Comparison of ENCODE assay signal across 12 cellular contexts in the genomic region with DNA sequence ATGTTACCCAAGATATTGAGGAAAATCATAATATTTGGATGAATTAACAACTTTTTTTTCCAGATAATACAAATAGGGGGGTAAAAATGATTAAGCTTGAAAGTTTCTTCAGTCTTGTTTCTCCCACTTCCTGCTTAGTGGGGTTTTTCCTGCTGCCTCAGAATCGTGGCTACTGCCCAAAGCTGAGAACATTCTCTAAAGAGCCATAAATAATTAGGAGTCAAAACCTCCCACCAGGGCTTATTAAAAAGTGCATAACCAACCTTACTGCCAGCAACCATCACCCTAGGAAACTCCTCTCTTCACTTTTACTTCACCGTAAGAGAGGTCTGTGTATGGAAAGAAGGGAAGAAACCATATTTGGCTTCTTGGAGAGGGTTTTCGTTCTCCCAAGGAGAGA. TPM values are rescaled to one million over a fixed set of nuclear protein-coding genes. Genes with fewer than 3 reads are reported as not detected.
A peak's percentile ranks its signal among the peaks of the same experiment; 100 is the strongest.
DNase-seq lines count a peak whose midpoint lies in the region; ATAC-seq, FAIRE-seq and TF ChIP-seq lines count a peak whose summit lies in the region.
"Had no signal": no experiment of that assay in that cellular context is flagged by ENCODE, and none has a peak within 500 bp of the region (broad histone marks: within the 10 kb centered on the region; RNA-seq: fewer than 3 reads in every experiment).

No MANE protein-coding gene starts in this region.

- no peak overlapping the region for H3K18ac ChIP-seq in H1 (ENCODE audit: extremely low read depth, low read length)

- H4K91ac ChIP-seq in H1 (replicated peaks; ENCODE audit: insufficient read length, low read length): no peak overlapping the region

- peaks cover 13% of the 10 kb centered on the region for H3K36me3 ChIP-seq in left ventricle myocardium inferior
- peaks cover 0 to 5% (median 0%) of the 10 kb centered on the region in 4 experiments; a peak in 2 of 8 replicates for H3K36me3 ChIP-seq in H1 (ENCODE audit: control insufficient read depth in 2 of 4, insufficient read depth in 4 of 4, low read length in 3 of 4)
- H3K36me3 ChIP-seq in uterus: no peaks in the 10 kb centered on the region

- peak overlapping the region; percentile 7 to 13 (median 8) for H3K4me3 Mint-ChIP-seq in nephron
- H3K4me3 Mint-ChIP-seq: stimulated activated memory B cell treated with anti-CD40 and anti-IgM and Interleukin-4, amounts not matched to agents 10 μg/mL and 1 μg/mL and 100 μg/mL, for 72 hours had no signal

- H3K36me3 Mint-ChIP-seq in nephron (ENCODE audit: low read depth): peaks cover 48% of the 10 kb centered on the region
- H3K36me3 Mint-ChIP-seq: stimulated activated memory B cell treated with anti-CD40 and anti-IgM and Interleukin-4, amounts not matched to agents 10 μg/mL and 1 μg/mL and 100 μg/mL, for 72 hours had no signal

- H2BK15ac ChIP-seq in H1 (ENCODE audit: low read length): no peak overlapping the region

- no peak overlapping the region for H3K4ac ChIP-seq in H1 (replicated peaks; ENCODE audit: insufficient read length, low read depth, low read length)

- H3K9me3 ChIP-seq in left ventricle myocardium inferior (replicated peaks) (no peaks in the 10 kb centered on the region), H1 (ENCODE audit: insufficient read depth in 2 of 2, low read depth in 1 of 2, low read length in 1 of 2) (no peaks in the 10 kb centered on the region), uterus (no peaks in the 10 kb centered on the region)

- H3K27me3 ChIP-seq in left ventricle myocardium inferior (ENCODE audit: low read depth) (no peaks in the 10 kb centered on the region), H1 (replicated peaks in 1 of 4; ENCODE audit: control insufficient read depth in 3 of 4, extremely low read depth in 1 of 4, insufficient read depth in 3 of 4, low read length in 3 of 4) (no peaks in the 10 kb centered on the region), uterus (no peaks in the 10 kb centered on the region)

- TF ChIP-seq POLR2A in H1 (IDR thresholded peaks at IDR 0.05; ENCODE audit: control extremely low read depth in 1 of 2, low read depth in 2 of 2, low read length in 2 of 2): no peak
- no peak for TF ChIP-seq POLR2A in uterus (IDR thresholded peaks at IDR 0.05)

- CTCF ChIA-PET in H1 (lab: Charles Lee; ENCODE audit: partially characterized antibody): interaction anchor here (1.0 to 2.7 kb wide), 4 partner anchors 11 to 46 kb away, joined by 3 to 12 read pairs (median 4); no protein-coding TSS in a partner anchor

- POLR2A ChIA-PET in H1 (lab: Charles Lee; ENCODE audit: partially characterized antibody): interaction anchor here (2.4 kb wide), 1 partner anchor 9 kb away, joined by 9 read pairs; the partner anchor contains the start of gene LCA5

- no peaks in the 10 kb centered on the region for H3K9me3 Mint-ChIP-seq in nephron
- H3K9me3 Mint-ChIP-seq: stimulated activated memory B cell treated with anti-CD40 and anti-IgM and Interleukin-4, amounts not matched to agents 10 μg/mL and 1 μg/mL and 100 μg/mL, for 72 hours had no signal

- intact Hi-C loops in left ventricle myocardium inferior (cut with micrococcal nuclease): no loop called here
- intact Hi-C loops in Right ventricle myocardium superior (cut with DNase I): no loop called here
- intact Hi-C loops in uterus (cut with DNase I; ENCODE audit: low total_unique reads): no loop called here

- H3K27ac ChIP-seq in left ventricle myocardium inferior (replicated peaks) (peak overlapping the region; percentile 72), H1 (ENCODE audit: low read depth, low read length) (no peak overlapping the region), uterus (peak overlapping the region; percentile 77 to 90)

- no peak overlapping the region for H2AFZ ChIP-seq in H1 (ENCODE audit: low read length)

- no peaks in the 10 kb centered on the region for H3K79me1 ChIP-seq in H1 (ENCODE audit: low read depth, low read length)

- no peak overlapping the region for H3K4me2 ChIP-seq in H1 (ENCODE audit: insufficient read depth in 1 of 2, low read depth in 2 of 2, low read length in 2 of 2)

- no peak overlapping the region for H2BK5ac ChIP-seq in H1 (ENCODE audit: low read depth, low read length)

- no peak for TF ChIP-seq RAD21 in H1 (IDR thresholded peaks at IDR 0.05 in 1 of 2, conservative IDR thresholded peaks at IDR 0.05 in 1 of 2; ENCODE audit: low read depth in 2 of 2, low read length in 2 of 2)

- ATAC-seq in Right ventricle myocardium superior (ENCODE audit: poor library complexity) (no peak), GM21423 (IDR thresholded peaks at IDR 0.05; ENCODE audit: unreplicated experiment) (no peak), HG03354 (IDR thresholded peaks at IDR 0.05; ENCODE audit: poor library complexity, severe bottlenecking, unreplicated experiment) (no peak), GM18858 (IDR thresholded peaks at IDR 0.05; ENCODE audit: unreplicated experiment) (no peak)
- ATAC-seq: stimulated activated memory B cell treated with anti-CD40 and anti-IgM and Interleukin-4, amounts not matched to agents 10 μg/mL and 1 μg/mL and 100 μg/mL, for 72 hours had no signal

- WGBS in H1 (ENCODE audit: extremely low coverage in 1 of 2, insufficient coverage in 1 of 2, insufficient read length in 1 of 2, insufficient replicate concordance in 2 of 2, low coverage in 1 of 2, low lambda C conversion rate in 2 of 2, missing lambda C conversion rate in 1 of 2), 2 experiments: 76% methylated on average over 3 of the region's 3 CpGs; no CpG with 5 or more reads in 1 of the 2 experiments

- H3K4me1 ChIP-seq in left ventricle myocardium inferior (peaks cover 33% of the 10 kb centered on the region), H1 (replicated peaks in 1 of 4; ENCODE audit: control insufficient read depth in 3 of 4, insufficient read depth in 4 of 4, low read length in 3 of 4) (peaks cover 4 to 12% (median 5%) of the 10 kb centered on the region in 4 experiments; a peak in 6 of 7 replicates), uterus (no peaks in the 10 kb centered on the region)

- peak overlapping the region; percentile 35; the same call in 1 of the 2 replicates for H2BK12ac ChIP-seq in H1 (ENCODE audit: low read depth, low read length)

- no peak overlapping the region for H3K23ac ChIP-seq in H1 (ENCODE audit: insufficient read length)

- no peak overlapping the region for H3K9ac ChIP-seq in H1 (replicated peaks in 1 of 4; ENCODE audit: extremely low read depth in 1 of 4, low read depth in 3 of 4, low read length in 3 of 4)

- no peaks in the 10 kb centered on the region for H3K27me3 Mint-ChIP-seq in nephron (ENCODE audit: low read depth)
- H3K27me3 Mint-ChIP-seq: stimulated activated memory B cell treated with anti-CD40 and anti-IgM and Interleukin-4, amounts not matched to agents 10 μg/mL and 1 μg/mL and 100 μg/mL, for 72 hours had no signal

- H3K4me3 ChIP-seq in left ventricle myocardium inferior (no peak overlapping the region), H1 (ENCODE audit: extremely low read depth in 1 of 4, insufficient read depth in 2 of 4, low read depth in 3 of 4, low read length in 4 of 4) (no peak overlapping the region), uterus (no peak overlapping the region)

- H3K79me2 ChIP-seq in H1 (ENCODE audit: control insufficient read depth in 1 of 2, insufficient read depth in 2 of 2, low read length in 2 of 2): no peaks in the 10 kb centered on the region; a peak in 1 of 4 replicates

- no peak overlapping the region for H2BK20ac ChIP-seq in H1 (ENCODE audit: low read length)

- no peak for TF ChIP-seq CTCF in left ventricle myocardium inferior (IDR thresholded peaks at IDR 0.05; ENCODE audit: borderline replicate concordance)
- no peak for TF ChIP-seq CTCF in H1 (IDR thresholded peaks at IDR 0.05; ENCODE audit: control extremely low read depth in 1 of 3, insufficient read depth in 1 of 3, low read depth in 1 of 3, low read length in 3 of 3)
- TF ChIP-seq CTCF in nephron (IDR thresholded peaks at IDR 0.05; ENCODE audit: unreplicated experiment in 3 of 3): no peak
- TF ChIP-seq CTCF in uterus (IDR thresholded peaks at IDR 0.05): no peak

- H2AK5ac ChIP-seq in H1 (ENCODE audit: low read depth, low read length): no peak overlapping the region

- no peak overlapping the region for H4K8ac ChIP-seq in H1 (ENCODE audit: extremely low read depth, insufficient read depth, low read length)

- DNase-seq in left ventricle myocardium inferior (no peak), Right ventricle myocardium superior (no peak), H1 (ENCODE audit: low read depth in 1 of 2, low spot score in 2 of 2) (no peak), uterus (peak; percentile 41 to 62)
- DNase-seq: H7, NCI-H2227 treated with DMSO at 0.1 percent for 48 hours had no signal

- H4K20me1 ChIP-seq in H1 (replicated peaks in 1 of 2; ENCODE audit: control insufficient read depth in 1 of 2, insufficient read depth in 2 of 2, low read length in 2 of 2): no peaks in the 10 kb centered on the region

- no peak for TF ChIP-seq EP300 in H1 (IDR thresholded peaks at IDR 0.05; ENCODE audit: borderline replicate concordance in 1 of 2, low read depth in 2 of 2, low read length in 2 of 2)

- no peaks in the 10 kb centered on the region for H3K23me2 ChIP-seq in H1 (ENCODE audit: low read depth, low read length)

- peak overlapping the region; percentile 82 to 96 (median 88) for H3K27ac Mint-ChIP-seq in nephron
- H3K27ac Mint-ChIP-seq: stimulated activated memory B cell treated with anti-CD40 and anti-IgM and Interleukin-4, amounts not matched to agents 10 μg/mL and 1 μg/mL and 100 μg/mL, for 72 hours had no signal

- H2BK120ac ChIP-seq in H1 (replicated peaks; ENCODE audit: low read depth, low read length): no peak overlapping the region

- peaks cover 40% of the 10 kb centered on the region for H3K4me1 Mint-ChIP-seq in nephron

- FAIRE-seq in H1 (lab: Jason Lieb, UNC): no peak
- FAIRE-seq: G401.6 had no signal

- H3K56ac ChIP-seq in H1 (replicated peaks; ENCODE audit: insufficient read length, low read depth, low read length): no peak overlapping the region

- H3K14ac ChIP-seq in H1 (ENCODE audit: insufficient read length): no peak overlapping the region

- H4K5ac ChIP-seq in H1 (ENCODE audit: insufficient read length, low read depth, low read length): no peak overlapping the region

TF ChIP-seq in H1, 55 proteins besides CTCF, POLR2A, EP300 and RAD21 (continues in another document):
- no peak for TF ChIP-seq RNF2 (IDR thresholded peaks at IDR 0.05; ENCODE audit: borderline replicate concordance, low read depth, low read length, missing control alignments, poor library complexity, severe bottlenecking)
- no peak for TF ChIP-seq TAF7 (optimal IDR thresholded peaks at IDR 0.05; ENCODE audit: borderline replicate concordance, low read depth, low read length)

RNA-seq across cellular contexts. Expression of gene LCA5, which starts 9.0 kb away (rescaled TPM):
- total RNA-seq in left ventricle myocardium inferior (1.8 TPM), Right ventricle myocardium superior (1.9 TPM), uterus (10 to 100 TPM in 2 of 4 donors, 1 to 10 TPM in 2; 3.6 to 18.0 (median 9.3) TPM)
- 3.6 TPM in 2 replicates for total RNA-seq in H1 (2021; fragmentation: NEBNext Ultra II Directional; extraction: Animal tissue kit (Norgen Biotek cat#: 25700))
- polyA plus RNA-seq in H1 (2011; rRNA removed): 0.16 and 0.44 TPM in 2 replicates
- 0.81 TPM for polyA plus RNA-seq in H1 (2011; cell fraction: cytosol; rRNA removed)
- polyA plus RNA-seq in H1 (2011; cell fraction: nucleus; rRNA removed): 0.29 TPM
- polyA plus RNA-seq in H1 (2012, experiment 1 of 2): 0.74 to 1.6 TPM (median 1.2 TPM) in 4 replicates
- 0.10 TPM for polyA plus RNA-seq in H1 (2012, experiment 2 of 2)
- polyA plus RNA-seq in H1 (2013, experiment 1 of 2): 2.1 TPM
- 1.8 TPM for polyA plus RNA-seq in H1 (2013, experiment 2 of 2)
- 1.4 and 1.9 TPM in 2 replicates for polyA minus RNA-seq in H1 (2011; rRNA and poly(A)+ RNA removed)
- 2.1 TPM for polyA minus RNA-seq in H1 (2011; cell fraction: cytosol; rRNA and poly(A)+ RNA removed)
- 5.2 TPM for polyA minus RNA-seq in H1 (2011; cell fraction: nucleus; rRNA and poly(A)+ RNA removed)

Comparison
In these comparisons a context has a peak if more than half of its experiments do, and no peak if none do; other contexts are left out.
1. DNase-seq: peak in uterus (2 of 2); none in left ventricle myocardium inferior (single experiment), Right ventricle myocardium superior (single experiment) and H1 (0 of 2).